Comparison of ENCODE assay signal across 15 cellular contexts in the genomic region with DNA sequence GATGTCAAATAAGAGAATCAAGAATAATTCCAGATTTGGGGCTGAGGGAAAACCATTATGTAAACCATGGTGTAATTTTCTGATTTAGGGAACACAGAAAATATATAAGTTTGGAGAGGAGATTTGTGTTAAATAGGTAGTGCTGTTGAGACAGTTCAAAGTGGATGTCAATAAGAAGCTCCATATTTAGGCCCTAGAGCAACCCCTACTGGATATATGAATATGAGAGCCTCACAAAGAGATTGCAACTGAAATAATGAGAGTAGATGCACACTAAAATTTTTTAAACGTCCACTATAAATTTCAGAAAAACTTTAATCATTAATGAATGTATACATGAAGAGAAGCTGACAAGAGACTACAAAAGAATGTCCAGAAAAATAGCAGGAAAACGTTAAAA.
DNase-seq lines count a peak whose midpoint lies in the region; ATAC-seq and TF ChIP-seq lines count a peak whose summit lies in the region.
"Had no signal": no experiment of that assay in that cellular context is flagged by ENCODE, and none has a peak within 500 bp of the region (broad histone marks: within the 10 kb centered on the region; RNA-seq: fewer than 3 reads in every experiment).

No MANE protein-coding gene starts in this region.

- H3K27ac Mint-ChIP-seq in GM23338: no peak overlapping the region
- no peak overlapping the region for H3K27ac Mint-ChIP-seq in effector memory CD8-positive, alpha-beta T cell
- H3K27ac Mint-ChIP-seq: stimulated activated effector memory CD8-positive, alpha-beta T cell treated with anti-CD3 and anti-CD28 coated beads, Interleukin-12 subunit alpha, Interleukin-12 subunit beta, amount 100 ng/mL, for 72 hours; T-helper 17 cell had no signal

- H3K36me3 Mint-ChIP-seq in GM23338 (ENCODE audit: low read depth): no peaks in the 10 kb centered on the region
- no peaks in the 10 kb centered on the region for H3K36me3 Mint-ChIP-seq in effector memory CD8-positive, alpha-beta T cell (ENCODE audit: insufficient read depth)
- H3K36me3 Mint-ChIP-seq: stimulated activated effector memory CD8-positive, alpha-beta T cell treated with anti-CD3 and anti-CD28 coated beads, Interleukin-12 subunit alpha, Interleukin-12 subunit beta, amount 100 ng/mL, for 72 hours had no signal

- no peaks in the 10 kb centered on the region for H3K4me1 ChIP-seq in GM23338 (ENCODE audit: insufficient read depth)
- H3K4me1 ChIP-seq in OCI-LY3 (ENCODE audit: low read length): no peaks in the 10 kb centered on the region
- H3K4me1 ChIP-seq: spleen had no signal

- H3K4me3 ChIP-seq in AG09309 (ENCODE audit: control insufficient read depth, low read depth, low read length): no peak overlapping the region
- H3K4me3 ChIP-seq in GM23338: no peak overlapping the region
- H3K4me3 ChIP-seq in OCI-LY3 (ENCODE audit: low read length): no peak overlapping the region
- H3K4me3 ChIP-seq: spleen had no signal

- H3K9ac ChIP-seq in OCI-LY3 (ENCODE audit: low read length): no peak overlapping the region

- no peaks in the 10 kb centered on the region for H3K4me1 Mint-ChIP-seq in GM23338
- H3K4me1 Mint-ChIP-seq in effector memory CD8-positive, alpha-beta T cell (ENCODE audit: low read depth in 2 of 2): no peaks in the 10 kb centered on the region
- H3K4me1 Mint-ChIP-seq: stimulated activated effector memory CD8-positive, alpha-beta T cell treated with anti-CD3 and anti-CD28 coated beads, Interleukin-12 subunit alpha, Interleukin-12 subunit beta, amount 100 ng/mL, for 72 hours; T-helper 17 cell had no signal

- H3K79me2 ChIP-seq in GM23338 (replicated peaks; ENCODE audit: insufficient read depth) (no peaks in the 10 kb centered on the region), OCI-LY3 (ENCODE audit: low read length) (no peaks in the 10 kb centered on the region)

- H3K9me3 Mint-ChIP-seq in GM23338: no peaks in the 10 kb centered on the region
- peaks cover 5 to 10% of the 10 kb centered on the region in 2 donors for H3K9me3 Mint-ChIP-seq in effector memory CD8-positive, alpha-beta T cell

- H3K27ac ChIP-seq in GM23338 (ENCODE audit: low read depth): no peak overlapping the region
- H3K27ac ChIP-seq in OCI-LY3 (ENCODE audit: low read length): no peak overlapping the region
- H3K27ac ChIP-seq: spleen had no signal

- H3K27me3 ChIP-seq in GM23338 (ENCODE audit: insufficient read depth): no peaks in the 10 kb centered on the region
- H3K27me3 ChIP-seq in OCI-LY3 (ENCODE audit: low read depth, low read length): no peaks in the 10 kb centered on the region
- H3K27me3 ChIP-seq: spleen had no signal

- H4K20me1 ChIP-seq in GM23338 (replicated peaks; ENCODE audit: insufficient read depth) (no peaks in the 10 kb centered on the region), OCI-LY3 (ENCODE audit: insufficient read depth, low read length) (no peaks in the 10 kb centered on the region)

- no peaks in the 10 kb centered on the region for H3K9me3 ChIP-seq in OCI-LY3 (ENCODE audit: insufficient read depth, low read length)

- H3K9me2 ChIP-seq in GM23338 (ENCODE audit: insufficient read depth): no peaks in the 10 kb centered on the region

- no peak overlapping the region for H3K4me3 Mint-ChIP-seq in GM23338
- no peak overlapping the region for H3K4me3 Mint-ChIP-seq in effector memory CD8-positive, alpha-beta T cell
- H3K4me3 Mint-ChIP-seq: stimulated activated effector memory CD8-positive, alpha-beta T cell treated with anti-CD3 and anti-CD28 coated beads, Interleukin-12 subunit alpha, Interleukin-12 subunit beta, amount 100 ng/mL, for 72 hours; T-helper 17 cell had no signal

- TF ChIP-seq CTCF in AG09309 (IDR thresholded peaks at IDR 0.05; ENCODE audit: control insufficient read depth, insufficient read depth, low read depth, low read length, missing control alignments): peak; percentile 15
- TF ChIP-seq CTCF in GM23338 (conservative IDR thresholded peaks at IDR 0.05; ENCODE audit: low read depth in 2 of 2): peak; percentile 48 to 52
- peak; percentile 40 for TF ChIP-seq CTCF in OCI-LY3 (IDR thresholded peaks at IDR 0.05; ENCODE audit: low read depth, low read length)

- H3K27me3 Mint-ChIP-seq in GM23338 (ENCODE audit: insufficient read depth, low read depth, poor library complexity): no peaks in the 10 kb centered on the region
- no peaks in the 10 kb centered on the region for H3K27me3 Mint-ChIP-seq in effector memory CD8-positive, alpha-beta T cell
- H3K27me3 Mint-ChIP-seq: T-helper 17 cell had no signal

- H3K36me3 ChIP-seq in GM23338 (ENCODE audit: insufficient read depth): no peaks in the 10 kb centered on the region
- H3K36me3 ChIP-seq in OCI-LY3 (replicated peaks; ENCODE audit: low read depth, low read length): no peaks in the 10 kb centered on the region
- H3K36me3 ChIP-seq: spleen had no signal

- no peak overlapping the region for H3K4me2 ChIP-seq in GM23338
- H3K4me2 ChIP-seq in OCI-LY3 (ENCODE audit: low read length): no peak overlapping the region

- H3F3A ChIP-seq in GM23338 (replicated peaks; ENCODE audit: low read depth): no peaks in the 10 kb centered on the region

- ATAC-seq in GM23338 (no peak), HG03521 (IDR thresholded peaks at IDR 0.05; ENCODE audit: unreplicated experiment) (no peak)
- no peak for ATAC-seq in effector memory CD8-positive, alpha-beta T cell (replicated peaks)
- ATAC-seq: stimulated activated effector memory CD8-positive, alpha-beta T cell treated with anti-CD3 and anti-CD28 coated beads, Interleukin-12 subunit alpha, Interleukin-12 subunit beta, amount 100 ng/mL, for 72 hours; T-helper 17 cell had no signal

- H2AFZ ChIP-seq in GM23338 (no peak overlapping the region), OCI-LY3 (ENCODE audit: low read depth, low read length) (no peak overlapping the region)

- DNase-seq in AG09309 (ENCODE audit: low read depth) (no peak), GM23338 (ENCODE audit: low spot score) (peak; percentile 14), fibroblast of peridontal ligament (ENCODE audit: extremely low read depth) (peak; percentile 67), T-helper 2 cell (no peak)
- DNase-seq in activated naive CD4-positive, alpha-beta T cell treated with anti-CD3 and anti-CD28 coated beads, Interleukin-2, amount 50 U/mL, for 16 hours: no peak
- no peak for DNase-seq in effector memory CD8-positive, alpha-beta T cell
- DNase-seq: DMS153, H7, head of caudate nucleus, NCI-H2227 treated with DMSO at 0.1 percent for 48 hours, spleen, T-helper 17 cell had no signal

TF ChIP-seq in GM23338, 12 proteins besides CTCF, POLR2A, EP300 and RAD21 (continues in another document):
- TF ChIP-seq, protein P1, sequence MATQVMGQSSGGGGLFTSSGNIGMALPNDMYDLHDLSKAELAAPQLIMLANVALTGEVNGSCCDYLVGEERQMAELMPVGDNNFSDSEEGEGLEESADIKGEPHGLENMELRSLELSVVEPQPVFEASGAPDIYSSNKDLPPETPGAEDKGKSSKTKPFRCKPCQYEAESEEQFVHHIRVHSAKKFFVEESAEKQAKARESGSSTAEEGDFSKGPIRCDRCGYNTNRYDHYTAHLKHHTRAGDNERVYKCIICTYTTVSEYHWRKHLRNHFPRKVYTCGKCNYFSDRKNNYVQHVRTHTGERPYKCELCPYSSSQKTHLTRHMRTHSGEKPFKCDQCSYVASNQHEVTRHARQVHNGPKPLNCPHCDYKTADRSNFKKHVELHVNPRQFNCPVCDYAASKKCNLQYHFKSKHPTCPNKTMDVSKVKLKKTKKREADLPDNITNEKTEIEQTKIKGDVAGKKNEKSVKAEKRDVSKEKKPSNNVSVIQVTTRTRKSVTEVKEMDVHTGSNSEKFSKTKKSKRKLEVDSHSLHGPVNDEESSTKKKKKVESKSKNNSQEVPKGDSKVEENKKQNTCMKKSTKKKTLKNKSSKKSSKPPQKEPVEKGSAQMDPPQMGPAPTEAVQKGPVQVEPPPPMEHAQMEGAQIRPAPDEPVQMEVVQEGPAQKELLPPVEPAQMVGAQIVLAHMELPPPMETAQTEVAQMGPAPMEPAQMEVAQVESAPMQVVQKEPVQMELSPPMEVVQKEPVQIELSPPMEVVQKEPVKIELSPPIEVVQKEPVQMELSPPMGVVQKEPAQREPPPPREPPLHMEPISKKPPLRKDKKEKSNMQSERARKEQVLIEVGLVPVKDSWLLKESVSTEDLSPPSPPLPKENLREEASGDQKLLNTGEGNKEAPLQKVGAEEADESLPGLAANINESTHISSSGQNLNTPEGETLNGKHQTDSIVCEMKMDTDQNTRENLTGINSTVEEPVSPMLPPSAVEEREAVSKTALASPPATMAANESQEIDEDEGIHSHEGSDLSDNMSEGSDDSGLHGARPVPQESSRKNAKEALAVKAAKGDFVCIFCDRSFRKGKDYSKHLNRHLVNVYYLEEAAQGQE (IDR thresholded peaks at IDR 0.05; ENCODE audit: unreplicated experiment): no peak
- TF ChIP-seq ZNF114 (CRISPR knock-in tag; IDR thresholded peaks at IDR 0.05) (no peak), ZNF331 (CRISPR knock-in tag; IDR thresholded peaks at IDR 0.05; ENCODE audit: low read depth) (no peak), STAT1 (IDR thresholded peaks at IDR 0.05; ENCODE audit: unreplicated experiment) (no peak), POLR2AphosphoS5 (IDR thresholded peaks at IDR 0.05; ENCODE audit: low read depth) (no peak), EZH2 (IDR thresholded peaks at IDR 0.05; ENCODE audit: low read depth, unreplicated experiment) (no peak), JUNB (IDR thresholded peaks at IDR 0.05; ENCODE audit: unreplicated experiment) (no peak), EZH2phosphoT487 (IDR thresholded peaks at IDR 0.05; ENCODE audit: unreplicated experiment) (no peak)

Comparison
In these comparisons a context has a peak if more than half of its experiments do, and no peak if none do; other contexts are left out.
1. DNase-seq: peak in GM23338 (single experiment) and fibroblast of peridontal ligament (single experiment); none in AG09309 (single experiment), T-helper 2 cell (0 of 5), activated naive CD4-positive, alpha-beta T cell treated with anti-CD3 and anti-CD28 coated beads, Interleukin-2, amount 50 U/mL, for 16 hours (single experiment) and effector memory CD8-positive, alpha-beta T cell (0 of 3).
2. Peak in every context shown above with its lines, with median percentiles within 50 percentile points of each other: CTCF ChIP-seq.